12 cellular contexts compared by ENCODE assay signal in the genomic region with DNA sequence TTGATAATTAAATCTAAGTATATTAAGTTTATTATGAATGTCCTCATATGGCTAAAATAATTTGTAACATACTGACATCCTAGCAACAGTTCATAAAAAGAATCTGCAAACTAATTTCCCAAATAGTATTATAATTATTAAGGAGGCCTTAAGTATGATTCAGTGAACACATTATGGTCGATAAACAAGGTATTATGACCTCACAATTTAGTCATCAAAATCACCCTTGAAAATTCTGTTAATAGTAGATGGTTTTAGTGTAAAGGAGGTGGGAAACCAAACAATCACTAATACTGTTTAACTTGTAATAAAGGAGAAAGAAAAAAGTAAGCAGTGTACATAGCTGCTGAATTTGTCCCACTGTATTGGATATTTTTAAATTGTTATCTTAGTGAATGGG. TPM values are rescaled to one million over a fixed set of nuclear protein-coding genes. Genes with fewer than 3 reads are reported as not detected.
A peak's percentile ranks its signal among the peaks of the same experiment; 100 is the strongest.
DNase-seq lines count a peak whose midpoint lies in the region; ATAC-seq and TF ChIP-seq lines count a peak whose summit lies in the region.
"Had no signal": no experiment of that assay in that cellular context is flagged by ENCODE, and none has a peak within 500 bp of the region (broad histone marks: within the 10 kb centered on the region; RNA-seq: fewer than 3 reads in every experiment).

No MANE protein-coding gene starts in this region.

- H3K9me2 ChIP-seq in MM.1S (replicated peaks; ENCODE audit: insufficient read depth, low read length) = no peaks in the 10 kb centered on the region
- no peaks in the 10 kb centered on the region for H3K9me2 ChIP-seq in OCI-LY7 (ENCODE audit: insufficient read depth, low read length)

- H3K4me1 ChIP-seq in heart right ventricle (peaks cover 0 to 46% (median 29%) of the 10 kb centered on the region in 9 donors), adipocyte (ENCODE audit: control insufficient read depth, insufficient read depth, low read length) (peaks cover 31% of the 10 kb centered on the region), MM.1S (ENCODE audit: low read length) (no peaks in the 10 kb centered on the region), OCI-LY7 (ENCODE audit: insufficient read depth, low read length, poor library complexity, severe bottlenecking) (no peaks in the 10 kb centered on the region)

- DNase-seq in heart right ventricle (no peak), left ventricle myocardium superior (no peak), adipocyte (ENCODE audit: low read depth) (no peak), fibroblast of pulmonary artery (ENCODE audit: low read depth) (peak; percentile 20), superior temporal gyrus (ENCODE audit: extremely low spot score) (peak; percentile 20), MM.1S (no peak), OCI-LY7 (ENCODE audit: low spot score) (no peak)
- DNase-seq: activated CD8-positive, alpha-beta memory T cell treated with anti-CD3 and anti-CD28 coated beads, Interleukin-2, amount 10 ng/mL, durations not matched to agents 7 days and 5 days; spleen; WERI-Rb-1 had no signal

- WGBS in heart right ventricle, 2 donors = 21 to 33% methylated on average over 1 of the region's 1 CpG

- H3K9me3 ChIP-seq in heart right ventricle = no peaks in the 10 kb centered on the region
- no peaks in the 10 kb centered on the region for H3K9me3 ChIP-seq in adipocyte (ENCODE audit: control insufficient read depth, low read length)
- no peaks in the 10 kb centered on the region for H3K9me3 ChIP-seq in MM.1S (replicated peaks; ENCODE audit: insufficient read depth, low read length)
- no peaks in the 10 kb centered on the region for H3K9me3 ChIP-seq in OCI-LY7 (ENCODE audit: low read length)
- H3K9me3 ChIP-seq: neutrophil, spleen had no signal

- no TSS peak for BruUV-seq in OCI-LY7 (replicated peaks; lab: Mats Ljungman, UMichigan)

- TF ChIP-seq CTCF in heart right ventricle (IDR thresholded peaks at IDR 0.05) = no peak
- no peak for TF ChIP-seq CTCF in fibroblast of pulmonary artery (IDR thresholded peaks at IDR 0.05; ENCODE audit: low read length, missing control alignments)
- TF ChIP-seq CTCF in MM.1S (IDR thresholded peaks at IDR 0.05; ENCODE audit: low read length) = no peak
- no peak for TF ChIP-seq CTCF in OCI-LY7 (conservative IDR thresholded peaks at IDR 0.05; ENCODE audit: low read length)

- ATAC-seq in heart right ventricle (no peak), left ventricle myocardium superior (no peak), GM18909 (IDR thresholded peaks at IDR 0.05; ENCODE audit: poor library complexity, unreplicated experiment) (no peak)
- ATAC-seq: activated CD8-positive, alpha-beta memory T cell treated with anti-CD3 and anti-CD28 coated beads, Interleukin-2, amount 10 ng/mL, durations not matched to agents 7 days and 5 days had no signal

- no peak overlapping the region for H3K4me2 ChIP-seq in MM.1S (ENCODE audit: low read depth, low read length)
- H3K4me2 ChIP-seq in OCI-LY7 (ENCODE audit: low read length) = no peak overlapping the region

- H3K27ac ChIP-seq in heart right ventricle (peak overlapping the region in 6 of 10 donors; percentile 93 to 98 (median 94)), MM.1S (ENCODE audit: low read length) (no peak overlapping the region), OCI-LY7 (ENCODE audit: low read depth, low read length, poor library complexity, severe bottlenecking) (no peak overlapping the region)
- H3K27ac ChIP-seq: neutrophil, WERI-Rb-1 had no signal

- H3K4me3 ChIP-seq in heart right ventricle (peak overlapping the region in 8 of 10 donors; percentile 63 to 87 (median 72)), adipocyte (ENCODE audit: low read length) (peak overlapping the region; percentile 93), fibroblast of pulmonary artery (replicated peaks; ENCODE audit: low read depth, low read length) (peak overlapping the region; percentile 88), MM.1S (ENCODE audit: low read length) (no peak overlapping the region), OCI-LY7 (ENCODE audit: low read depth, low read length, poor library complexity, severe bottlenecking) (no peak overlapping the region)

- peaks cover 12% of the 10 kb centered on the region for H3F3A ChIP-seq in MM.1S (ENCODE audit: insufficient read depth, low read length)

- POLR2A ChIA-PET in OCI-LY7 (lab: Charles Lee) = no interaction called here

- H3K9ac ChIP-seq in adipocyte (ENCODE audit: low read length) = peak overlapping the region; percentile 50
- H3K9ac ChIP-seq in MM.1S (ENCODE audit: low read length) = no peak overlapping the region

- H2AFZ ChIP-seq in MM.1S (ENCODE audit: low read length) (no peak overlapping the region), OCI-LY7 (ENCODE audit: low read length) (no peak overlapping the region)

- H3K27me3 ChIP-seq in heart right ventricle = no peaks in the 10 kb centered on the region
- H3K27me3 ChIP-seq in adipocyte (replicated peaks; ENCODE audit: control insufficient read depth, insufficient read depth, low read length) = no peaks in the 10 kb centered on the region
- H3K27me3 ChIP-seq in MM.1S (replicated peaks; ENCODE audit: insufficient read depth, low read length) = 0 out of 2 replicates have a peak, but pooled peaks cover 1% of the 10 kb centered on the region

- H4K20me1 ChIP-seq in MM.1S (ENCODE audit: insufficient read depth, low read length) = no peaks in the 10 kb centered on the region
- H4K20me1 ChIP-seq in OCI-LY7 (ENCODE audit: insufficient read depth, low read length) = no peaks in the 10 kb centered on the region

- intact Hi-C loops in heart right ventricle (cut with DNase I) = loop anchor here in 2 of 10 donors (2.0 to 10.0 kb wide), 3 partner anchors 207 to 469 kb away; no protein-coding TSS in a partner anchor
- intact Hi-C loops in left ventricle myocardium superior (cut with micrococcal nuclease) = loop anchor here (10.0 kb wide), 1 partner anchor 467 kb away; no protein-coding TSS in a partner anchor
- intact Hi-C loops in OCI-LY7 (cut with micrococcal nuclease; ENCODE audit: unreplicated experiment) = no loop called here

- CTCF ChIA-PET in OCI-LY7 (lab: Charles Lee; ENCODE audit: unreplicated experiment) = no interaction called here

- H3K36me3 ChIP-seq in heart right ventricle = no peaks in the 10 kb centered on the region
- no peaks in the 10 kb centered on the region for H3K36me3 ChIP-seq in adipocyte (ENCODE audit: control insufficient read depth, insufficient read depth, low read length, severe bottlenecking)
- H3K36me3 ChIP-seq in MM.1S (replicated peaks; ENCODE audit: insufficient read depth, low read length) = no peaks in the 10 kb centered on the region
- no peaks in the 10 kb centered on the region for H3K36me3 ChIP-seq in OCI-LY7 (ENCODE audit: insufficient read depth, low read length)
- H3K36me3 ChIP-seq: neutrophil, spleen, WERI-Rb-1 had no signal

- no peaks in the 10 kb centered on the region for H3K79me2 ChIP-seq in MM.1S (ENCODE audit: low read length)
- H3K79me2 ChIP-seq in OCI-LY7 (ENCODE audit: insufficient read depth, low read depth, low read length) = no peaks in the 10 kb centered on the region

RNA-seq across cellular contexts. Expression of a gene that starts 2.1 kb away (rescaled TPM):
- total RNA-seq in heart right ventricle = 100 to 1,000 TPM in 2 of 10 donors, 10 to 100 TPM in 8; 27.5 to 118 (median 60.7) TPM
- 10 to 100 TPM in 1 of 2 donors, 1 to 10 TPM in 1; 9.5 to 18.4 TPM for polyA plus RNA-seq in heart right ventricle
- total RNA-seq in left ventricle myocardium superior = 29.8 TPM
- not detected in 2 replicates for total RNA-seq in OCI-LY7 (2014; rRNA removed; shearing (Covaris generic))
- not detected in 2 replicates for total RNA-seq in OCI-LY7 (2022)

Comparison
In these comparisons a context has a peak if more than half of its experiments do, and no peak if none do; other contexts are left out.
1. DNase-seq: peak in fibroblast of pulmonary artery (single experiment) and superior temporal gyrus (single experiment); none in heart right ventricle (0 of 2), left ventricle myocardium superior (single experiment), adipocyte (single experiment), MM.1S (single experiment) and OCI-LY7 (single experiment).
2. H3K27ac ChIP-seq: peak in heart right ventricle (6 of 10); none in MM.1S (single experiment) and OCI-LY7 (single experiment).
3. H3K4me3 ChIP-seq: peak in heart right ventricle (8 of 10), adipocyte (single experiment) and fibroblast of pulmonary artery (single experiment); none in MM.1S (single experiment) and OCI-LY7 (single experiment).
4. RNA of a gene that starts 2.1 kb away (total RNA-seq): 27.5 to 118 TPM in heart right ventricle and 29.8 TPM in left ventricle myocardium superior (single experiment); not detected in OCI-LY7; every median in the first group is over 10 times any median in the second.